In genomic region chr10:60123668-60124067, GRCh38 we compare ENCODE assay signal across 12 cellular contexts.
DNase-seq lines count a peak whose midpoint lies in the region; ATAC-seq and TF ChIP-seq lines count a peak whose summit lies in the region.
"Had no signal": no experiment of that assay in that cellular context is flagged by ENCODE, and none has a peak within 500 bp of the region (broad histone marks: within the 10 kb centered on the region; RNA-seq: fewer than 3 reads in every experiment).

No MANE protein-coding gene starts in this region.

- TF ChIP-seq CTCF in colonic mucosa (IDR thresholded peaks at IDR 0.05) (no peak), testis (IDR thresholded peaks at IDR 0.05) (no peak), neural progenitor cell (IDR thresholded peaks at IDR 0.05) (no peak)

- H3K4me2 ChIP-seq in neural progenitor cell = no peak overlapping the region

- no peaks in the 10 kb centered on the region for H3K36me3 ChIP-seq in colonic mucosa
- H3K36me3 ChIP-seq in testis (ENCODE audit: low read depth, missing control alignments) = no peaks in the 10 kb centered on the region
- no peaks in the 10 kb centered on the region for H3K36me3 ChIP-seq in neural progenitor cell

- no peaks in the 10 kb centered on the region for H3F3A ChIP-seq in neural progenitor cell (ENCODE audit: low read depth)

- H3K9me3 Mint-ChIP-seq in activated CD4-positive, alpha-beta T cell treated with anti-CD3 and anti-CD28 coated beads for 36 hours (ENCODE audit: low read depth) = no peaks in the 10 kb centered on the region
- H3K9me3 Mint-ChIP-seq in neural progenitor cell = peaks cover 4% of the 10 kb centered on the region
- H3K9me3 Mint-ChIP-seq: activated T-helper 17 cell treated with anti-CD3 and anti-CD28 coated beads, Interleukin-2, amount 50 U/mL, for 72 hours had no signal

- H3K27me3 Mint-ChIP-seq in activated CD4-positive, alpha-beta T cell treated with anti-CD3 and anti-CD28 coated beads for 36 hours = no peaks in the 10 kb centered on the region
- no peaks in the 10 kb centered on the region for H3K27me3 Mint-ChIP-seq in neural progenitor cell (ENCODE audit: insufficient read depth, low read depth)
- H3K27me3 Mint-ChIP-seq: activated T-helper 17 cell treated with anti-CD3 and anti-CD28 coated beads, Interleukin-2, amount 50 U/mL, for 72 hours had no signal

- H3K9me3 ChIP-seq in colonic mucosa = no peaks in the 10 kb centered on the region
- no peaks in the 10 kb centered on the region for H3K9me3 ChIP-seq in testis
- no peaks in the 10 kb centered on the region for H3K9me3 ChIP-seq in neural progenitor cell (ENCODE audit: low read depth)

- H3K4me3 Mint-ChIP-seq in activated CD4-positive, alpha-beta T cell treated with anti-CD3 and anti-CD28 coated beads for 36 hours = no peak overlapping the region
- no peak overlapping the region for H3K4me3 Mint-ChIP-seq in neural progenitor cell
- H3K4me3 Mint-ChIP-seq: activated T-helper 17 cell treated with anti-CD3 and anti-CD28 coated beads, Interleukin-2, amount 50 U/mL, for 72 hours had no signal

- H3K9ac ChIP-seq in colonic mucosa (ENCODE audit: low read depth in 2 of 2, low read length in 2 of 2) (no peak overlapping the region), neural progenitor cell (no peak overlapping the region)

- peaks cover 3% of the 10 kb centered on the region for H3K36me3 Mint-ChIP-seq in activated CD4-positive, alpha-beta T cell treated with anti-CD3 and anti-CD28 coated beads for 36 hours (ENCODE audit: low read depth)
- H3K36me3 Mint-ChIP-seq in neural progenitor cell = peaks cover 11% of the 10 kb centered on the region

- H4K20me1 ChIP-seq in neural progenitor cell (ENCODE audit: low read depth) = no peaks in the 10 kb centered on the region

- WGBS in testis, 2 donors = 54 to 69% methylated on average over 2 of the region's 2 CpGs

- peak; percentile 66 for ATAC-seq in SK-N-SH treated with all-trans-retinoic acid at 6 μM for 48 hours
- no peak for ATAC-seq in activated CD4-positive, alpha-beta T cell treated with anti-CD3 and anti-CD28 coated beads for 36 hours
- ATAC-seq: activated T-helper 17 cell treated with anti-CD3 and anti-CD28 coated beads, Interleukin-2, amount 50 U/mL, for 72 hours; HepG2 had no signal

- POLR2A ChIA-PET in activated CD4-positive, alpha-beta T cell treated with anti-CD3 and anti-CD28 coated beads for 36 hours (lab: Charles Lee) = no interaction called here

- CTCF ChIA-PET in activated CD4-positive, alpha-beta T cell treated with anti-CD3 and anti-CD28 coated beads for 36 hours (lab: Charles Lee) = no interaction called here

- no peaks in the 10 kb centered on the region for H3K4me1 ChIP-seq in colonic mucosa
- no peaks in the 10 kb centered on the region for H3K4me1 ChIP-seq in testis
- H3K4me1 ChIP-seq in neural progenitor cell = no peaks in the 10 kb centered on the region

- no peak for TF ChIP-seq POLR2A in testis (IDR thresholded peaks at IDR 0.05)

- H3K4me3 ChIP-seq in colonic mucosa = no peak overlapping the region
- no peak overlapping the region for H3K4me3 ChIP-seq in testis
- H3K4me3 ChIP-seq in neural progenitor cell = no peak overlapping the region

- no peaks in the 10 kb centered on the region for H3K27me3 ChIP-seq in colonic mucosa
- H3K27me3 ChIP-seq in testis = no peaks in the 10 kb centered on the region
- H3K27me3 ChIP-seq in neural progenitor cell = no peaks in the 10 kb centered on the region

- DNase-seq in EL = peak; percentile 2
- DNase-seq in fibroblast of peridontal ligament (ENCODE audit: extremely low read depth) = peak; percentile 4
- DNase-seq in renal cortical epithelial cell (ENCODE audit: low read depth) = peak; percentile 70
- no peak for DNase-seq in colonic mucosa
- no peak for DNase-seq in activated CD4-positive, alpha-beta T cell treated with anti-CD3 and anti-CD28 coated beads for 36 hours
- no peak for DNase-seq in testis
- DNase-seq in neural progenitor cell (ENCODE audit: low spot score) = no peak
- DNase-seq: activated CD4-positive, alpha-beta T cell treated with anti-CD3 and anti-CD28 coated beads for 48 hours; AML-193 had no signal

- H3K27ac ChIP-seq in colonic mucosa = no peak overlapping the region
- H3K27ac ChIP-seq in testis = no peak overlapping the region
- H3K27ac ChIP-seq in neural progenitor cell = no peak overlapping the region

- intact Hi-C loops in colonic mucosa (cut with DNase I) = no loop called here
- intact Hi-C loops in activated CD4-positive, alpha-beta T cell treated with anti-CD3 and anti-CD28 coated beads for 36 hours (cut with DNase I, micrococcal nuclease) = no loop called here
- intact Hi-C loops in testis (cut with DNase I; ENCODE audit: low total_unique reads) = no loop called here

- H3K4me1 Mint-ChIP-seq in activated CD4-positive, alpha-beta T cell treated with anti-CD3 and anti-CD28 coated beads for 36 hours = no peaks in the 10 kb centered on the region
- H3K4me1 Mint-ChIP-seq in neural progenitor cell = no peaks in the 10 kb centered on the region
- H3K4me1 Mint-ChIP-seq: activated T-helper 17 cell treated with anti-CD3 and anti-CD28 coated beads, Interleukin-2, amount 50 U/mL, for 72 hours had no signal

- no peak overlapping the region for H2AFZ ChIP-seq in neural progenitor cell (replicated peaks)

- H3K27ac Mint-ChIP-seq in activated CD4-positive, alpha-beta T cell treated with anti-CD3 and anti-CD28 coated beads for 36 hours = no peak overlapping the region
- no peak overlapping the region for H3K27ac Mint-ChIP-seq in neural progenitor cell
- H3K27ac Mint-ChIP-seq: activated T-helper 17 cell treated with anti-CD3 and anti-CD28 coated beads, Interleukin-2, amount 50 U/mL, for 72 hours had no signal

- no peaks in the 10 kb centered on the region for H3K79me2 ChIP-seq in neural progenitor cell (ENCODE audit: low read depth)

TF ChIP-seq in SK-N-SH treated with all-trans-retinoic acid at 6 μM for 48 hours, 23 proteins besides CTCF, POLR2A, EP300 and RAD21:
- TF ChIP-seq CREB5 (CRISPR knock-in tag; IDR thresholded peaks at IDR 0.05; ENCODE audit: low read depth) = no peak
- TF ChIP-seq ZC3H10 (CRISPR knock-in tag; IDR thresholded peaks at IDR 0.05) = no peak
- no peak for TF ChIP-seq ZNF70 (CRISPR knock-in tag; IDR thresholded peaks at IDR 0.05)
- TF ChIP-seq CSDC2 (CRISPR knock-in tag; IDR thresholded peaks at IDR 0.05) = no peak
- no peak for TF ChIP-seq ZNF565 (CRISPR knock-in tag; conservative IDR thresholded peaks at IDR 0.05; ENCODE audit: low read depth)
- TF ChIP-seq ZFP3 (CRISPR knock-in tag; IDR thresholded peaks at IDR 0.05) = no peak
- no peak for TF ChIP-seq RARB (CRISPR knock-in tag; IDR thresholded peaks at IDR 0.05)
- no peak for TF ChIP-seq TCF4 (CRISPR knock-in tag; IDR thresholded peaks at IDR 0.05; ENCODE audit: borderline replicate concordance)
- no peak for TF ChIP-seq TSHZ2 (CRISPR knock-in tag; IDR thresholded peaks at IDR 0.05)
- TF ChIP-seq BACH2 (CRISPR knock-in tag; IDR thresholded peaks at IDR 0.05; ENCODE audit: borderline replicate concordance) = no peak

Comparison
In these comparisons a context has a peak if more than half of its experiments do, and no peak if none do; other contexts are left out.
1. DNase-seq: peak in EL (single experiment), fibroblast of peridontal ligament (single experiment) and renal cortical epithelial cell (single experiment); none in colonic mucosa (single experiment), activated CD4-positive, alpha-beta T cell treated with anti-CD3 and anti-CD28 coated beads for 36 hours (single experiment), testis (single experiment) and neural progenitor cell (single experiment).